8 cellular contexts compared by ENCODE assay signal in genomic region chr1:32817815-32818786, GRCh38. TPM values are rescaled to one million over a fixed set of nuclear protein-coding genes. Genes with fewer than 3 reads are reported as not detected.
DNase-seq lines count a peak whose midpoint lies in the region; ATAC-seq, FAIRE-seq and TF ChIP-seq lines count a peak whose summit lies in the region.

No MANE protein-coding gene starts in this region.

- DNase-seq in EL (peak; percentile 75), HEK293T (ENCODE audit: extremely low spot score) (peak; percentile 82), MM.1S (peak; percentile 64), SK-N-DZ (ENCODE audit: low spot score) (peak; percentile 84), anterior cingulate cortex (lab: John Stamatoyannopoulos, UW) (peak in 52 of 58 donors; percentile 18 to 76 (median 59)), left ventricle myocardium inferior (peak; percentile 83), pancreas (peak; percentile 72 to 89 (median 78)), GM20000 (ENCODE audit: low spot score) (no peak)

- ATAC-seq in pancreas: peak; percentile 39 to 65 (median 59)

- H3K27ac ChIP-seq in MM.1S (ENCODE audit: low read length): peak overlapping the region; percentile 97
- H3K27ac ChIP-seq in left ventricle myocardium inferior (replicated peaks): peak overlapping the region; percentile 98
- H3K27ac ChIP-seq in pancreas: peak overlapping the region; percentile 76 to 89 (median 88)

- H3K27me3 ChIP-seq in MM.1S (replicated peaks; ENCODE audit: insufficient read depth, low read length) (no peaks in the 10 kb centered on the region), left ventricle myocardium inferior (ENCODE audit: low read depth) (no peaks in the 10 kb centered on the region), pancreas (no peaks in the 10 kb centered on the region)

- 1 to 2% methylated on average over 44 to 51 of the region's 51 CpGs for WGBS in pancreas, 2 donors

- CTCF ChIA-PET in HEK293T (lab: Yijun Ruan, JAX): interaction anchor here (0.6 kb wide), 1 partner anchor 190 kb away, joined by 3 read pairs; no protein-coding TSS in a partner anchor

- H4K20me1 ChIP-seq in MM.1S (ENCODE audit: insufficient read depth, low read length): peaks cover 6% of the 10 kb centered on the region

- FAIRE-seq in pancreas (lab: Jason Lieb, UNC): no peak

- peak overlapping the region; percentile 94 for H3K9ac ChIP-seq in MM.1S (ENCODE audit: low read length)

- H2AFZ ChIP-seq in MM.1S (ENCODE audit: low read length): peak overlapping the region; percentile 68

- peak overlapping the region; percentile 88 for H3K4me2 ChIP-seq in MM.1S (ENCODE audit: low read depth, low read length)

- peaks cover 20% of the 10 kb centered on the region for H3F3A ChIP-seq in MM.1S (ENCODE audit: insufficient read depth, low read length)

- H3K4me1 ChIP-seq in MM.1S (ENCODE audit: low read length): peaks cover 30% of the 10 kb centered on the region
- peaks cover 68% of the 10 kb centered on the region for H3K4me1 ChIP-seq in left ventricle myocardium inferior
- peaks cover 17 to 32% (median 20%) of the 10 kb centered on the region in 3 donors for H3K4me1 ChIP-seq in pancreas

- no peak for TF ChIP-seq CTCF in MM.1S (IDR thresholded peaks at IDR 0.05; ENCODE audit: low read length)
- peak; percentile 21 for TF ChIP-seq CTCF in left ventricle myocardium inferior (IDR thresholded peaks at IDR 0.05; ENCODE audit: borderline replicate concordance)
- no peak for TF ChIP-seq CTCF in pancreas (IDR thresholded peaks at IDR 0.05)
- no peak for TF ChIP-seq CTCF in GM20000 (IDR thresholded peaks at IDR 0.05; ENCODE audit: extremely low read depth, missing control alignments)

- H3K9me3 ChIP-seq in MM.1S (replicated peaks; ENCODE audit: insufficient read depth, low read length): no peaks in the 10 kb centered on the region
- no peaks in the 10 kb centered on the region for H3K9me3 ChIP-seq in left ventricle myocardium inferior (replicated peaks)
- no peaks in the 10 kb centered on the region for H3K9me3 ChIP-seq in pancreas

- no peaks in the 10 kb centered on the region for H3K9me2 ChIP-seq in MM.1S (replicated peaks; ENCODE audit: insufficient read depth, low read length)

- POLR2A ChIA-PET in HEK293T (lab: Yijun Ruan, JAX): interaction anchor here (1.5 to 1.7 kb wide), 3 partner anchors 9 to 167 kb away, joined by 4 to 5 read pairs (median 4); partner anchors contain the start of gene RBBP4

- H3K36me3 ChIP-seq in MM.1S (replicated peaks; ENCODE audit: insufficient read depth, low read length): 0 out of 2 replicates have a peak, but pooled peaks cover 5% of the 10 kb centered on the region
- H3K36me3 ChIP-seq in left ventricle myocardium inferior: no peaks in the 10 kb centered on the region
- no peaks in the 10 kb centered on the region for H3K36me3 ChIP-seq in pancreas

- H3K4me3 ChIP-seq in MM.1S (ENCODE audit: low read length) (peak overlapping the region; percentile 95), left ventricle myocardium inferior (peak overlapping the region; percentile 94), pancreas (peak overlapping the region; percentile 65 to 96 (median 86))

- peaks cover 93% of the 10 kb centered on the region for H3K79me2 ChIP-seq in MM.1S (ENCODE audit: low read length)

- intact Hi-C loops in left ventricle myocardium inferior (cut with micrococcal nuclease) (no loop called here), pancreas (cut with DNase I) (no loop called here)

TF ChIP-seq in HEK293T, 16 proteins besides CTCF, POLR2A, EP300 and RAD21:
- TF ChIP-seq ZNF384 (IDR thresholded peaks at IDR 0.05): no peak
- no peak for TF ChIP-seq BHLHE40 (IDR thresholded peaks at IDR 0.05; ENCODE audit: borderline replicate concordance)
- no peak for TF ChIP-seq NFRKB (IDR thresholded peaks at IDR 0.05)
- no peak for TF ChIP-seq PKNOX1 (IDR thresholded peaks at IDR 0.05)
- TF ChIP-seq ARNT (IDR thresholded peaks at IDR 0.05): no peak
- TF ChIP-seq CTBP1 (IDR thresholded peaks at IDR 0.05; ENCODE audit: borderline replicate concordance): peak; percentile 73
- TF ChIP-seq L3MBTL2 (conservative IDR thresholded peaks at IDR 0.05): peak; percentile 28
- no peak for TF ChIP-seq SUZ12 (IDR thresholded peaks at IDR 0.05)
- TF ChIP-seq FOXK2 (IDR thresholded peaks at IDR 0.05): no peak
- peak; percentile 51 for TF ChIP-seq FOXM1 (IDR thresholded peaks at IDR 0.05; ENCODE audit: borderline replicate concordance)
- TF ChIP-seq LEF1 (IDR thresholded peaks at IDR 0.05; ENCODE audit: borderline replicate concordance): no peak; the same call in 1 of the 2 replicates
- no peak for TF ChIP-seq HDGF (IDR thresholded peaks at IDR 0.05; ENCODE audit: borderline replicate concordance)
- peak; percentile 33; the same call in 1 of the 2 replicates for TF ChIP-seq ELF4 (IDR thresholded peaks at IDR 0.05)
- no peak for TF ChIP-seq FOXA1 (IDR thresholded peaks at IDR 0.05)
- no peak for TF ChIP-seq SP1 (IDR thresholded peaks at IDR 0.05)
- TF ChIP-seq TARDBP (IDR thresholded peaks at IDR 0.05): 0 out of 2 replicates have a peak, but pooled peaks have one; percentile 28

RNA-seq across cellular contexts. Expression of gene S100PBP, which starts 0.6 kb away (rescaled TPM):
- polyA plus RNA-seq in SK-N-DZ (2014; cell fraction: cytosol; rRNA removed): 27.6 and 30.1 TPM in 2 replicates
- 32.6 and 50.4 TPM in 2 replicates for polyA plus RNA-seq in SK-N-DZ (2014; cell fraction: nucleus; rRNA removed)
- total RNA-seq in left ventricle myocardium inferior: 11.1 TPM
- total RNA-seq in pancreas: 10 to 100 TPM in 3 of 6 donors, 1 to 10 TPM in 3; 7.6 to 20.2 (median 10.3) TPM
- 10 to 100 TPM; 12.4 to 13.5 TPM for polyA plus RNA-seq in pancreas

RNA-seq across cellular contexts. Expression of gene YARS1, which starts 0.9 kb away (rescaled TPM):
- 57.1 and 64.9 TPM in 2 replicates for polyA plus RNA-seq in SK-N-DZ (2014; cell fraction: cytosol; rRNA removed)
- polyA plus RNA-seq in SK-N-DZ (2014; cell fraction: nucleus; rRNA removed): 79.6 and 96.0 TPM in 2 replicates
- total RNA-seq in left ventricle myocardium inferior (35.5 TPM), pancreas (100 to 1,000 TPM in 1 of 6 donors, 10 to 100 TPM in 5; 32.9 to 135 (median 38.3) TPM)
- polyA plus RNA-seq in pancreas: 10 to 100 TPM; 25.1 to 30.4 TPM

RNA-seq across cellular contexts. Expression of gene FNDC5, which starts 52.6 kb away (rescaled TPM):
- polyA plus RNA-seq in SK-N-DZ (2014; cell fraction: cytosol; rRNA removed): 62.7 and 71.9 TPM in 2 replicates
- 190 and 277 TPM in 2 replicates for polyA plus RNA-seq in SK-N-DZ (2014; cell fraction: nucleus; rRNA removed)
- 105 TPM for total RNA-seq in left ventricle myocardium inferior
- under 1 TPM; 0.28 to 0.89 (median 0.59) TPM for total RNA-seq in pancreas
- 1 to 10 TPM; 1.8 to 3.1 TPM for polyA plus RNA-seq in pancreas

Comparison
In these comparisons a context has a peak if more than half of its experiments do, and no peak if none do; other contexts are left out.
1. RNA of gene FNDC5, which starts 52.6 kb away (total RNA-seq): 105 TPM in left ventricle myocardium inferior (single experiment); 0.28 to 0.89 TPM in pancreas; every median in the first group is over 10 times any median in the second.
2. Peak in every context shown above with its lines, with median percentiles within 50 percentile points of each other: H3K27ac ChIP-seq and H3K4me3 ChIP-seq.